Comparison of ENCODE assay signal across 9 cellular contexts in genomic region chr14:91144425-91145145, GRCh38. TPM values are rescaled to one million over a fixed set of nuclear protein-coding genes. Genes with fewer than 3 reads are reported as not detected.
A peak's percentile ranks its signal among the peaks of the same experiment; 100 is the strongest.
DNase-seq lines count a peak whose midpoint lies in the region; ATAC-seq, FAIRE-seq and TF ChIP-seq lines count a peak whose summit lies in the region.
"Had no signal": no experiment of that assay in that cellular context is flagged by ENCODE, and none has a peak within 500 bp of the region (broad histone marks: within the 10 kb centered on the region; RNA-seq: fewer than 3 reads in every experiment).

No MANE protein-coding gene starts in this region.

- H3K9me3 Mint-ChIP-seq in activated CD4-positive, alpha-beta memory T cell treated with anti-CD3 and anti-CD28 coated beads, Interleukin-2, amount 10 ng/mL, durations not matched to agents 7 days and 5 days: no peaks in the 10 kb centered on the region

- H3K4me3 Mint-ChIP-seq in activated CD4-positive, alpha-beta memory T cell treated with anti-CD3 and anti-CD28 coated beads, Interleukin-2, amount 10 ng/mL, durations not matched to agents 7 days and 5 days: no peak overlapping the region

- TF ChIP-seq POLR2A in lower leg skin (IDR thresholded peaks at IDR 0.05): no peak

- H3K9ac ChIP-seq in fibroblast of lung (ENCODE audit: insufficient read depth, low read length): no peak overlapping the region

- no peaks in the 10 kb centered on the region for H3K27me3 Mint-ChIP-seq in activated CD4-positive, alpha-beta memory T cell treated with anti-CD3 and anti-CD28 coated beads, Interleukin-2, amount 10 ng/mL, durations not matched to agents 7 days and 5 days

- POLR2A ChIA-PET in activated CD4-positive, alpha-beta memory T cell treated with anti-CD3 and anti-CD28 coated beads, Interleukin-2, amount 10 ng/mL, durations not matched to agents 7 days and 5 days (lab: Charles Lee): interaction anchor here (0.8 kb wide), 1 partner anchor 30 kb away, joined by 5 read pairs; no protein-coding TSS in a partner anchor

- no peak overlapping the region for H2AFZ ChIP-seq in fibroblast of lung (ENCODE audit: low read length)

- peaks cover 1% of the 10 kb centered on the region for H3K36me3 ChIP-seq in fibroblast of lung (ENCODE audit: control insufficient read depth, insufficient read depth, low read length)
- peaks cover 0 to 14% (median 0%) of the 10 kb centered on the region in 3 donors for H3K36me3 ChIP-seq in pancreas

- H3K9me3 ChIP-seq in fibroblast of lung (ENCODE audit: control insufficient read depth, insufficient read depth, low read depth, low read length) (no peaks in the 10 kb centered on the region), pancreas (no peaks in the 10 kb centered on the region)

- DNase-seq in EH (ENCODE audit: low read depth): peak; percentile 79
- no peak for DNase-seq in activated CD4-positive, alpha-beta memory T cell treated with anti-CD3 and anti-CD28 coated beads, Interleukin-2, amount 10 ng/mL, durations not matched to agents 7 days and 5 days
- DNase-seq in fibroblast of lung (ENCODE audit: low read depth in 2 of 2): peak; percentile 54 to 85
- DNase-seq in pancreas: no peak
- DNase-seq in lower leg skin (ENCODE audit: low spot score in 2 of 2): no peak
- no peak for DNase-seq in stimulated activated naive CD4-positive, alpha-beta T cell (lab: John Stamatoyannopoulos, UW)
- no peak for DNase-seq in T1000 (lab: John Stamatoyannopoulos, UW)
- no peak for DNase-seq in midbrain (lab: John Stamatoyannopoulos, UW)

- 92 to 93% methylated on average over 5 of the region's 5 CpGs for WGBS in pancreas, 2 donors
- 68 to 79% methylated on average over 5 of the region's 5 CpGs for WGBS in lower leg skin, 2 donors

- H3K36me3 Mint-ChIP-seq in activated CD4-positive, alpha-beta memory T cell treated with anti-CD3 and anti-CD28 coated beads, Interleukin-2, amount 10 ng/mL, durations not matched to agents 7 days and 5 days (ENCODE audit: low read depth): peaks cover 72% of the 10 kb centered on the region

- H3K4me3 ChIP-seq in fibroblast of lung (replicated peaks in 1 of 4; ENCODE audit: control extremely low read depth in 1 of 4, insufficient read depth in 1 of 4, low read depth in 3 of 4, low read length in 4 of 4): no peak overlapping the region
- no peak overlapping the region for H3K4me3 ChIP-seq in pancreas
- H3K4me3 ChIP-seq in lower leg skin (ENCODE audit: low read depth, poor library complexity, severe bottlenecking): no peak overlapping the region

- peaks cover 3% of the 10 kb centered on the region for H3K4me1 ChIP-seq in fibroblast of lung (ENCODE audit: control insufficient read depth, extremely low read depth, insufficient read depth, low read length)
- H3K4me1 ChIP-seq in pancreas: peaks cover 12 to 17% (median 13%) of the 10 kb centered on the region in 3 donors

- H3K27ac ChIP-seq in fibroblast of lung (ENCODE audit: insufficient read depth, low read length) (no peak overlapping the region), pancreas (peak overlapping the region; percentile 33 to 53 (median 36))

- H3K27ac Mint-ChIP-seq in activated CD4-positive, alpha-beta memory T cell treated with anti-CD3 and anti-CD28 coated beads, Interleukin-2, amount 10 ng/mL, durations not matched to agents 7 days and 5 days: peak overlapping the region; percentile 68

- H4K20me1 ChIP-seq in fibroblast of lung (ENCODE audit: control insufficient read depth, extremely low read depth, insufficient read depth, low read length): no peaks in the 10 kb centered on the region

- intact Hi-C loops in pancreas (cut with DNase I) (no loop called here), lower leg skin (cut with DNase I; ENCODE audit: low total_unique reads) (no loop called here)

- CTCF ChIA-PET in activated CD4-positive, alpha-beta memory T cell treated with anti-CD3 and anti-CD28 coated beads, Interleukin-2, amount 10 ng/mL, durations not matched to agents 7 days and 5 days (lab: Charles Lee): interaction anchor here (1.0 to 2.3 kb wide), 4 partner anchors 28 to 243 kb away, joined by 4 to 8 read pairs (median 5); no protein-coding TSS in a partner anchor

- no peak overlapping the region for H3K4me2 ChIP-seq in fibroblast of lung (ENCODE audit: extremely low read depth, insufficient read depth, low read length)

- TF ChIP-seq CTCF in fibroblast of lung (conservative IDR thresholded peaks at IDR 0.05 in 1 of 2, IDR thresholded peaks at IDR 0.05 in 1 of 2; ENCODE audit: low read depth in 1 of 2, low read length in 2 of 2): no peak
- TF ChIP-seq CTCF in pancreas (IDR thresholded peaks at IDR 0.05): no peak
- no peak for TF ChIP-seq CTCF in lower leg skin (IDR thresholded peaks at IDR 0.05)

- no peak for FAIRE-seq in pancreas (lab: Jason Lieb, UNC)
- FAIRE-seq: TTC549 had no signal

- H3K27me3 ChIP-seq in fibroblast of lung (ENCODE audit: control insufficient read depth, insufficient read depth, low read length): no peaks in the 10 kb centered on the region
- no peaks in the 10 kb centered on the region for H3K27me3 ChIP-seq in pancreas

- peaks cover 71% of the 10 kb centered on the region for H3K4me1 Mint-ChIP-seq in activated CD4-positive, alpha-beta memory T cell treated with anti-CD3 and anti-CD28 coated beads, Interleukin-2, amount 10 ng/mL, durations not matched to agents 7 days and 5 days

- no peak for ATAC-seq in pancreas

- H3K79me2 ChIP-seq in fibroblast of lung (ENCODE audit: control insufficient read depth, insufficient read depth, low read length): no peaks in the 10 kb centered on the region

RNA-seq across cellular contexts. Expression of gene DGLUCY, which starts 30.7 kb away (rescaled TPM):
- 100 to 1,000 TPM; 112 to 115 TPM for total RNA-seq in activated CD4-positive, alpha-beta memory T cell treated with anti-CD3 and anti-CD28 coated beads, Interleukin-2, amount 10 ng/mL, durations not matched to agents 7 days and 5 days
- total RNA-seq in fibroblast of lung: 41.9 and 62.1 TPM in 2 replicates
- 26.7 and 33.7 TPM in 2 replicates for polyA plus RNA-seq in fibroblast of lung
- polyA plus RNA-seq in fibroblast of lung (2012): 25.7 and 30.5 TPM in 2 replicates
- polyA minus RNA-seq in fibroblast of lung (ENCODE audit: low replicate concordance): 32.5 and 38.9 TPM in 2 replicates
- 10 to 100 TPM; 11.9 to 43.4 (median 21.4) TPM for total RNA-seq in pancreas
- 10 to 100 TPM; 24.9 to 31.9 TPM for polyA plus RNA-seq in pancreas
- 10 to 100 TPM; 27.8 to 65.0 (median 61.3) TPM for total RNA-seq in lower leg skin

Comparison
In these comparisons a context has a peak if more than half of its experiments do, and no peak if none do; other contexts are left out.
1. DNase-seq: peak in EH (single experiment) and fibroblast of lung (2 of 2); none in activated CD4-positive, alpha-beta memory T cell treated with anti-CD3 and anti-CD28 coated beads, Interleukin-2, amount 10 ng/mL, durations not matched to agents 7 days and 5 days (single experiment), pancreas (0 of 6), lower leg skin (0 of 2), stimulated activated naive CD4-positive, alpha-beta T cell (0 of 6), T1000 (single experiment) and midbrain (single experiment).